ENCODE assay signal across 1 cellular context in the genomic region with DNA sequence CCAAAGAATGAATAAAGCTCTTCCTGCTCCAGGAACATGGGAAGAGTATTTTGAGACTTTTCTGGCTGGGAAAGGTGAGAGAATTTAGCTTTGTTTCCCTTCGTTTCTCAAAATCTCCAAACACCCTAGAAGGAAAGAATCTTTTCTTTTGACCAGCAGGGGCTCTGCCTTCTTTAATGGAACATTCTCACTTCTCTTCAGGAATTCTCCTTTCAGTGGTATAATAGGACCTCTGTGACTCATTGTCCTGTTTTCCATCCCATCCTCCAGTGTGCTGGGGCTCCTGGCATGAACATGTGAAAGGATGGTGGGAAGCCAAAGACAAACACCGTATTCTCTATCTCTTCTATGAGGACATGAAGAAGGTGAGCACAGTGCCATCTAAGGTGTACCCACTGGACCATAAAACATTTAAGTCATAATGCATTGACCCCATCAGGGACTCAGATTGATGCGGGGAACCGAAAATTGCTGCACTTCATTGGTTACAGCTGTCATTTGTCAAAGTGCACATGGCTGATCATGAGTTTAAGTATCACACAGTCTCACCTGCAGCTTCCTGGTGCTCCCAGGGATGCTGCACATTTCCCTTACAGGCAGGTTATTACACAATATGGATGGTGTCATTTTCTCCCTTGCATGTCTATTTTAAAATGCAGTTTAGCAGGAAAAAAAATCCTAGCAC.
TF ChIP-seq lines count a peak whose summit lies in the region.

No MANE protein-coding gene starts in this region.

TF ChIP-seq in GM23338, 12 proteins besides CTCF, POLR2A, EP300 and RAD21 (continued from another document):
- TF ChIP-seq, protein P1, sequence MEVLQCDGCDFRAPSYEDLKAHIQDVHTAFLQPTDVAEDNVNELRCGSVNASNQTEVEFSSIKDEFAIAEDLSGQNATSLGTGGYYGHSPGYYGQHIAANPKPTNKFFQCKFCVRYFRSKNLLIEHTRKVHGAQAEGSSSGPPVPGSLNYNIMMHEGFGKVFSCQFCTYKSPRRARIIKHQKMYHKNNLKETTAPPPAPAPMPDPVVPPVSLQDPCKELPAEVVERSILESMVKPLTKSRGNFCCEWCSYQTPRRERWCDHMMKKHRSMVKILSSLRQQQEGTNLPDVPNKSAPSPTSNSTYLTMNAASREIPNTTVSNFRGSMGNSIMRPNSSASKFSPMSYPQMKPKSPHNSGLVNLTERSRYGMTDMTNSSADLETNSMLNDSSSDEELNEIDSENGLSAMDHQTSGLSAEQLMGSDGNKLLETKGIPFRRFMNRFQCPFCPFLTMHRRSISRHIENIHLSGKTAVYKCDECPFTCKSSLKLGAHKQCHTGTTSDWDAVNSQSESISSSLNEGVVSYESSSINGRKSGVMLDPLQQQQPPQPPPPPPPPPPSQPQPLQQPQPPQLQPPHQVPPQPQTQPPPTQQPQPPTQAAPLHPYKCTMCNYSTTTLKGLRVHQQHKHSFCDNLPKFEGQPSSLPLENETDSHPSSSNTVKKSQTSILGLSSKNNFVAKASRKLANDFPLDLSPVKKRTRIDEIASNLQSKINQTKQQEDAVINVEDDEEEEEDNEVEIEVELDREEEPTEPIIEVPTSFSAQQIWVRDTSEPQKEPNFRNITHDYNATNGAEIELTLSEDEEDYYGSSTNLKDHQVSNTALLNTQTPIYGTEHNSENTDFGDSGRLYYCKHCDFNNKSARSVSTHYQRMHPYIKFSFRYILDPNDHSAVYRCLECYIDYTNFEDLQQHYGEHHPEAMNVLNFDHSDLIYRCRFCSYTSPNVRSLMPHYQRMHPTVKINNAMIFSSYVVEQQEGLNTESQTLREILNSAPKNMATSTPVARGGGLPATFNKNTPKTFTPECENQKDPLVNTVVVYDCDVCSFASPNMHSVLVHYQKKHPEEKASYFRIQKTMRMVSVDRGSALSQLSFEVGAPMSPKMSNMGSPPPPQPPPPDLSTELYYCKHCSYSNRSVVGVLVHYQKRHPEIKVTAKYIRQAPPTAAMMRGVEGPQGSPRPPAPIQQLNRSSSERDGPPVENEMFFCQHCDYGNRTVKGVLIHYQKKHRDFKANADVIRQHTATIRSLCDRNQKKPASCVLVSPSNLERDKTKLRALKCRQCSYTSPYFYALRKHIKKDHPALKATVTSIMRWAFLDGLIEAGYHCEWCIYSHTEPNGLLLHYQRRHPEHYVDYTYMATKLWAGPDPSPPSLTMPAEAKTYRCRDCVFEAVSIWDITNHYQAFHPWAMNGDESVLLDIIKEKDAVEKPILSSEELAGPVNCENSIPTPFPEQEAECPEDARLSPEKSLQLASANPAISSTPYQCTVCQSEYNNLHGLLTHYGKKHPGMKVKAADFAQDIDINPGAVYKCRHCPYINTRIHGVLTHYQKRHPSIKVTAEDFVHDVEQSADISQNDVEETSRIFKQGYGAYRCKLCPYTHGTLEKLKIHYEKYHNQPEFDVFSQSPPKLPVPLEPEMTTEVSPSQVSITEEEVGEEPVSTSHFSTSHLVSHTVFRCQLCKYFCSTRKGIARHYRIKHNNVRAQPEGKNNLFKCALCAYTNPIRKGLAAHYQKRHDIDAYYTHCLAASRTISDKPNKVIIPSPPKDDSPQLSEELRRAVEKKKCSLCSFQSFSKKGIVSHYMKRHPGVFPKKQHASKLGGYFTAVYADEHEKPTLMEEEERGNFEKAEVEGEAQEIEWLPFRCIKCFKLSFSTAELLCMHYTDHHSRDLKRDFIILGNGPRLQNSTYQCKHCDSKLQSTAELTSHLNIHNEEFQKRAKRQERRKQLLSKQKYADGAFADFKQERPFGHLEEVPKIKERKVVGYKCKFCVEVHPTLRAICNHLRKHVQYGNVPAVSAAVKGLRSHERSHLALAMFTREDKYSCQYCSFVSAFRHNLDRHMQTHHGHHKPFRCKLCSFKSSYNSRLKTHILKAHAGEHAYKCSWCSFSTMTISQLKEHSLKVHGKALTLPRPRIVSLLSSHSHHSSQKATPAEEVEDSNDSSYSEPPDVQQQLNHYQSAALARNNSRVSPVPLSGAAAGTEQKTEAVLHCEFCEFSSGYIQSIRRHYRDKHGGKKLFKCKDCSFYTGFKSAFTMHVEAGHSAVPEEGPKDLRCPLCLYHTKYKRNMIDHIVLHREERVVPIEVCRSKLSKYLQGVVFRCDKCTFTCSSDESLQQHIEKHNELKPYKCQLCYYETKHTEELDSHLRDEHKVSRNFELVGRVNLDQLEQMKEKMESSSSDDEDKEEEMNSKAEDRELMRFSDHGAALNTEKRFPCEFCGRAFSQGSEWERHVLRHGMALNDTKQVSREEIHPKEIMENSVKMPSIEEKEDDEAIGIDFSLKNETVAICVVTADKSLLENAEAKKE (CRISPR knock-in tag; IDR thresholded peaks at IDR 0.05) = peak; percentile 95
